Comparison of ENCODE assay signal across 11 cellular contexts in genomic region chrX:49799828-49800227, GRCh38. TPM values are rescaled to one million over a fixed set of nuclear protein-coding genes. Genes with fewer than 3 reads are reported as not detected.
"Had no signal": no experiment of that assay in that cellular context is flagged by ENCODE, and none has a peak within 500 bp of the region (broad histone marks: within the 10 kb centered on the region; RNA-seq: fewer than 3 reads in every experiment).

No MANE protein-coding gene starts in this region.

- H3K4me1 Mint-ChIP-seq: IgD-negative memory B cell had no signal

- H3K36me3 Mint-ChIP-seq: IgD-negative memory B cell had no signal

- FAIRE-seq: HTR-8/SVneo had no signal

- H2AFZ ChIP-seq: GM23248 had no signal

- H3K27ac Mint-ChIP-seq: HFFc6, IgD-negative memory B cell had no signal

- H3K4me3 Mint-ChIP-seq: HFFc6, IgD-negative memory B cell had no signal

- H3K4me1 ChIP-seq: HAP-1 had no signal

- H3K9ac ChIP-seq: GM23248 had no signal

- H3K36me3 ChIP-seq: HAP-1 had no signal

- ATAC-seq: HCT116 had no signal

- H3K9me3 Mint-ChIP-seq: HFFc6 had no signal

- DNase-seq: GM23248, GOT3, H7, HFFc6, KBM-7 had no signal

- H3K9me3 ChIP-seq: HAP-1 had no signal

- H3K27ac ChIP-seq: GM23248 had no signal

- H3K4me3 ChIP-seq: GM23248, HAP-1 had no signal

RNA-seq across cellular contexts. Expression of gene PAGE4, which starts 29.3 kb away (rescaled TPM):
- total RNA-seq: GM23248, H4, H7, HFFc6, HT-29 had no signal
- polyA plus RNA-seq: GM23248, IgD-negative memory B cell had no signal
